In the genomic region with DNA sequence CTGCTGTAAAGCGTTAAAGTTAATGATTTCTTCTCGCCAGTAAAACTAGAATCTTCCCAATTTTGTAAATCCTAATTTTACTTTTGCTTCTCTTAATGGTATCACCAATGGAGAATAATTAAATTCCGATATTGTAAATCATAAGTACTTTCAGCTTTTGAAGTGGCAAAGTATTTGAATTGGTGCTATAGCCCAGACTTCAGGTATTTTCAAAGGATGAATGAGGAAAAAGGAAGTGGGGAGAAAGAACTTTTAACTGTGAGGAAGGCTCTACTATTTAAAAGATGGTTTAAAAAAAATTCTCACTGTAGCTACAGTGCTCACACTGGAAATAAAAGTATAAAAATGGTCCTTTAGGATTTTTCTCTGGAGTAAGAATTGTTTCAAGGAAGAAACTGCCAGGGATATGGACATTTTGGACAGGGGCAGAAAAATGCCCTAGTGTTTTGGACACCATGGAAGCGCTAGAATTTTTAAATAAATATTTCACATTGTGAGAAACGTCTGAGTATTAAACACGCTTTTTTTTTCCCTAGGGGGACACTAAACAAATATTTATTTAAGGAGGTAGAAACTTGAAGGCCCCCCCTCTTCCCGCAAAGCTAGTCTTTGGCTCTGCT, we compare ENCODE assay signal across 8 cellular contexts. TPM values are rescaled to one million over a fixed set of nuclear protein-coding genes. Genes with fewer than 3 reads are reported as not detected.
DNase-seq lines count a peak whose midpoint lies in the region; ATAC-seq and TF ChIP-seq lines count a peak whose summit lies in the region.

No MANE protein-coding gene starts in this region.

- no peak for DNase-seq in AG09309 (ENCODE audit: low read depth)
- no peak for DNase-seq in Jurkat, Clone E6-1 (ENCODE audit: low read depth, low spot score)
- no peak for DNase-seq in choroid plexus epithelial cell (ENCODE audit: low read depth)
- DNase-seq in GM13976 (ENCODE audit: low spot score) = no peak
- DNase-seq in NCI-H226 = no peak
- DNase-seq in Ammon's horn (ENCODE audit: low spot score) = no peak

- peaks cover 0 to 6% of the 10 kb centered on the region in 2 donors for H3K4me1 ChIP-seq in muscle layer of duodenum (ENCODE audit: control insufficient read depth in 1 of 2, insufficient read depth in 2 of 2, low read length in 2 of 2)

- no peaks in the 10 kb centered on the region for H3K27me3 ChIP-seq in muscle layer of duodenum (ENCODE audit: low read depth, low read length)

- in situ Hi-C loops in GM13976 (cut with MboI; ENCODE audit: low sequenced_read_pairs, unreplicated experiment) = no loop called here

- no peaks in the 10 kb centered on the region for H3K9me3 ChIP-seq in muscle layer of duodenum (ENCODE audit: control insufficient read depth in 1 of 2, low read length in 2 of 2)

- ATAC-seq in HG03565 (IDR thresholded peaks at IDR 0.05; ENCODE audit: unreplicated experiment) = no peak

- TF ChIP-seq CTCF in AG09309 (IDR thresholded peaks at IDR 0.05; ENCODE audit: control insufficient read depth, insufficient read depth, low read depth, low read length, missing control alignments) = no peak
- TF ChIP-seq CTCF in choroid plexus epithelial cell (conservative IDR thresholded peaks at IDR 0.05; ENCODE audit: low read depth, low read length) = no peak
- no peak for TF ChIP-seq CTCF in GM13976 (IDR thresholded peaks at IDR 0.05; ENCODE audit: borderline replicate concordance, control extremely low read depth, extremely low read depth, insufficient read depth, missing control alignments)

- H3K4me3 ChIP-seq in AG09309 (ENCODE audit: control insufficient read depth, low read depth, low read length) (peak overlapping the region; percentile 66), choroid plexus epithelial cell (ENCODE audit: low read depth, low read length) (peak overlapping the region; percentile 89), muscle layer of duodenum (ENCODE audit: low read depth in 1 of 2, low read length in 2 of 2) (peak overlapping the region; percentile 79 to 83)
- H3K4me3 ChIP-seq in Jurkat, Clone E6-1 (ENCODE audit: low read length) = peak overlapping the region; percentile 65

- peak overlapping the region; percentile 67 for H3K27ac ChIP-seq in muscle layer of duodenum (ENCODE audit: low read length)

- peaks cover 0 to 4% of the 10 kb centered on the region in 2 donors for H3K36me3 ChIP-seq in muscle layer of duodenum (ENCODE audit: control insufficient read depth in 1 of 2, insufficient read depth in 2 of 2, low read length in 2 of 2)

RNA-seq across cellular contexts. Expression of a gene that starts 1.3 kb away (rescaled TPM):
- polyA plus RNA-seq in Jurkat, Clone E6-1 (2012; ENCODE audit: insufficient read depth, insufficient read length) = 24.0 TPM
